ENCODE assay signal across 7 cellular contexts in the genomic region with DNA sequence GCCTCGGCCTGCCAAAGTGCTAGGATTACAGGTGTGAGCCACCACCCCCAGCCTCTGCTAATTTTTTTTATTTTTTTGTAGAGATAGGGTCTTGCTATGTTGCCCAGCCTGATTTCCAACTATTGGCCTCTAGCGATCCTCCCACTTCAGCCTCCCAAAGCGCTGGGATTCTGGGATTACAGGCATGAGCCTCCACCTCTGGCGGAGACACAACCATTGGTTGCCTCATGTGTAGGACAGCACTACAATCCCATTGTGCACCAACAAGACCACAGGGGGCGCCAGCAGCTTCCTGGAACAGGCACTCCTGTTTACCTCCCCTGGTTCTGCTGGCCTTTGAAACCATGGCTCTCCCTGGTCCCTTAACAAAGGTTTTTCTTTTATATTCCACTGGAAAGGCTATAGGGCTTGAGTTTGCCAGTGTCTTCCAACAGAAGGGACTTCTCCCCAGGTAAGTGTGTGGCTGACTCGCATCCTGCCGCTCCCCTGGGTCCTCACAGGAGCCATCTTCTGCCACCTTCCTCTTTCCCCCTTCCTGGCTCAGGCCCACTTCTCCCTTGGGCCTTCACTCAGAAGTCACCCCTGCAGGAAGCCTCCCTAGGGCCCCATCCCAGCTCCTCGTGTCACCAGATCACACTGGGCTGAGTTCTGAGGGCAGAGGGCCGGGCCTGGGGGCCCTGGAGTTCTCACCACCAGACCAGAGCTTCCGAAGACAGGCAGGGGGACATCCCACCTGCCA. TPM values are rescaled to one million over a fixed set of nuclear protein-coding genes. Genes with fewer than 3 reads are reported as not detected.
DNase-seq lines count a peak whose midpoint lies in the region; ATAC-seq and TF ChIP-seq lines count a peak whose summit lies in the region.

No MANE protein-coding gene starts in this region.

- H3K36me3 ChIP-seq in MM.1S (replicated peaks; ENCODE audit: insufficient read depth, low read length): no peaks in the 10 kb centered on the region
- H3K36me3 ChIP-seq in thymus (ENCODE audit: control insufficient read depth, insufficient read depth): no peaks in the 10 kb centered on the region

- H3K27me3 ChIP-seq in MM.1S (replicated peaks; ENCODE audit: insufficient read depth, low read length): no peaks in the 10 kb centered on the region
- H3K27me3 ChIP-seq in thymus (ENCODE audit: control insufficient read depth, insufficient read depth): no peaks in the 10 kb centered on the region

- H3F3A ChIP-seq in MM.1S (ENCODE audit: insufficient read depth, low read length): peaks cover 2% of the 10 kb centered on the region

- no peak for ATAC-seq in memory B cell (ENCODE audit: low read depth)
- no peak for ATAC-seq in GM18858 (IDR thresholded peaks at IDR 0.05; ENCODE audit: unreplicated experiment)

- H2AFZ ChIP-seq in MM.1S (ENCODE audit: low read length): no peak overlapping the region

- no peaks in the 10 kb centered on the region for H3K9me3 ChIP-seq in MM.1S (replicated peaks; ENCODE audit: insufficient read depth, low read length)
- no peaks in the 10 kb centered on the region for H3K9me3 ChIP-seq in thymus (ENCODE audit: control insufficient read depth)

- peak overlapping the region; percentile 69 for H3K4me3 Mint-ChIP-seq in memory B cell

- H3K4me1 ChIP-seq in MM.1S (ENCODE audit: low read length) (peaks cover 12% of the 10 kb centered on the region), thymus (ENCODE audit: control insufficient read depth, insufficient read depth, low read length) (peaks cover 6% of the 10 kb centered on the region)

- H3K4me2 ChIP-seq in MM.1S (ENCODE audit: low read depth, low read length): peak overlapping the region; percentile 91; the same call in 1 of the 2 replicates

- peak overlapping the region; percentile 82 for H3K27ac Mint-ChIP-seq in memory B cell

- H3K27me3 Mint-ChIP-seq in memory B cell: no peaks in the 10 kb centered on the region

- H3K27ac ChIP-seq in MM.1S (ENCODE audit: low read length) (no peak overlapping the region), thymus (ENCODE audit: low read depth) (peak overlapping the region; percentile 40)

- H3K4me3 ChIP-seq in MM.1S (ENCODE audit: low read length): no peak overlapping the region
- H3K4me3 ChIP-seq in choroid plexus epithelial cell (ENCODE audit: low read depth, low read length): no peak overlapping the region
- peak overlapping the region; percentile 11 for H3K4me3 ChIP-seq in thymus (ENCODE audit: low read length)

- DNase-seq in MM.1S (peak; percentile 52), SW 1271 (lab: John Stamatoyannopoulos, UW) (peak; percentile 50 to 60), choroid plexus epithelial cell (ENCODE audit: low read depth) (peak; percentile 76), memory B cell (ENCODE audit: low spot score in 2 of 2) (peak in 1 of 2 donors; percentile 49)

- H3K9me2 ChIP-seq in MM.1S (replicated peaks; ENCODE audit: insufficient read depth, low read length): no peaks in the 10 kb centered on the region

- peaks cover 1% of the 10 kb centered on the region for H3K9me3 Mint-ChIP-seq in memory B cell

- H4K20me1 ChIP-seq in MM.1S (ENCODE audit: insufficient read depth, low read length): no peaks in the 10 kb centered on the region

- 90% methylated on average over 10 of the region's 10 CpGs for WGBS in thymus

- TF ChIP-seq CTCF in GM12874 (IDR thresholded peaks at IDR 0.05; ENCODE audit: insufficient read depth, low read depth, low read length) (peak; percentile 88), MM.1S (IDR thresholded peaks at IDR 0.05; ENCODE audit: low read length) (peak; percentile 48), choroid plexus epithelial cell (conservative IDR thresholded peaks at IDR 0.05; ENCODE audit: low read depth, low read length) (peak; percentile 68)

- no peak overlapping the region; the same call in 1 of the 2 replicates for H3K9ac ChIP-seq in MM.1S (ENCODE audit: low read length)

- H3K4me1 Mint-ChIP-seq in memory B cell: peaks cover 22% of the 10 kb centered on the region

- H3K36me3 Mint-ChIP-seq in memory B cell: no peaks in the 10 kb centered on the region

- no peaks in the 10 kb centered on the region for H3K79me2 ChIP-seq in MM.1S (ENCODE audit: low read length)

RNA-seq across cellular contexts. Expression of a gene that starts 39.2 kb away (rescaled TPM):
- 0.48 TPM for polyA plus RNA-seq in thymus
